ENCODE assay signal across 18 cellular contexts in genomic region chr22:49483946-49484345, GRCh38.
"Had no signal": no experiment of that assay in that cellular context is flagged by ENCODE, and none has a peak within 500 bp of the region (broad histone marks: within the 10 kb centered on the region; RNA-seq: fewer than 3 reads in every experiment).

No MANE protein-coding gene starts in this region.

- DNase-seq: cortex of kidney; dorsolateral prefrontal cortex; effector CD8-positive, alpha-beta T cell; heart left ventricle; hippocampal formation; naive B cell; sigmoid colon; stimulated activated CD4-positive, alpha-beta T cell treated with anti-CD3 and anti-CD28 coated beads, Interleukin-2, amount 100 ng/mL, for 24 hours; stimulated activated CD4-positive, alpha-beta T cell treated with anti-CD3 and anti-CD28 coated beads, Interleukin-4, amount 100 ng/mL, for 4 hours; stimulated activated naive B cell treated with anti-CD40 and anti-IgM and Interleukin-4, amounts not matched to agents 10 μg/mL and 1 μg/mL and 100 μg/mL, for 72 hours; stimulated activated naive CD8-positive, alpha-beta T cell treated with anti-CD3 and anti-CD28 coated beads, Interleukin-15, amount 100 ng/mL, for 72 hours; testis had no signal

- H3K27me3 ChIP-seq: right atrium auricular region, testis had no signal

- H3K27ac ChIP-seq: dorsolateral prefrontal cortex, heart left ventricle, right atrium auricular region, sigmoid colon, skin epidermis, testis, tibial nerve had no signal

- H3K36me3 ChIP-seq: heart left ventricle, right atrium auricular region, sigmoid colon, tibial nerve had no signal

- ATAC-seq: esophagus mucosa; heart left ventricle; stimulated activated naive B cell treated with anti-CD40 and anti-IgM and Interleukin-4, amounts not matched to agents 10 μg/mL and 1 μg/mL and 100 μg/mL, for 72 hours; stimulated activated naive CD8-positive, alpha-beta T cell treated with anti-CD3 and anti-CD28 coated beads, Interleukin-15, amount 100 ng/mL, for 72 hours had no signal

- H3K9me3 ChIP-seq: heart left ventricle, right atrium auricular region, sigmoid colon, testis, tibial nerve had no signal

- H3K4me1 ChIP-seq: right atrium auricular region, tibial nerve had no signal

- H3K4me3 ChIP-seq: dorsolateral prefrontal cortex, heart left ventricle, right atrium auricular region, sigmoid colon, skin epidermis, testis, tibial nerve had no signal

- FAIRE-seq: endometrium, frontal cortex had no signal
